ENCODE assay signal across 18 cellular contexts in genomic region chr10:47350671-47351640, GRCh38. TPM values are rescaled to one million over a fixed set of nuclear protein-coding genes. Genes with fewer than 3 reads are reported as not detected.
DNase-seq lines count a peak whose midpoint lies in the region; ATAC-seq, FAIRE-seq and TF ChIP-seq lines count a peak whose summit lies in the region.
"Had no signal": no experiment of that assay in that cellular context is flagged by ENCODE, and none has a peak within 500 bp of the region (broad histone marks: within the 10 kb centered on the region; RNA-seq: fewer than 3 reads in every experiment).

No MANE protein-coding gene starts in this region.

- H4K20me1 ChIP-seq in H1 (replicated peaks in 1 of 2; ENCODE audit: control insufficient read depth in 1 of 2, insufficient read depth in 2 of 2, low read length in 2 of 2) (no peaks in the 10 kb centered on the region), osteoblast (ENCODE audit: insufficient read depth, low read length) (no peaks in the 10 kb centered on the region), smooth muscle cell (ENCODE audit: low read depth) (no peaks in the 10 kb centered on the region)
- H4K20me1 ChIP-seq: BLaER1 treated with 17β-estradiol and CSF1 and Interleukin-3, amounts not matched to agents 10 nM and 100 nM had no signal

- H3K4me1 ChIP-seq in heart right ventricle (no peaks in the 10 kb centered on the region), H1 (replicated peaks in 1 of 4; ENCODE audit: control insufficient read depth in 3 of 4, insufficient read depth in 4 of 4, low read length in 3 of 4) (no peaks in the 10 kb centered on the region; a peak in 2 of 7 replicates), osteoblast (ENCODE audit: insufficient read depth, low read length) (no peaks in the 10 kb centered on the region), aorta (ENCODE audit: control insufficient read depth in 1 of 2, insufficient read depth in 2 of 2, low read length in 2 of 2) (no peaks in the 10 kb centered on the region), smooth muscle cell (ENCODE audit: low read depth) (no peaks in the 10 kb centered on the region)
- H3K4me1 ChIP-seq: BLaER1 treated with 17β-estradiol and CSF1 and Interleukin-3, amounts not matched to agents 10 nM and 100 nM had no signal

- no peak overlapping the region for H3K56ac ChIP-seq in H1 (replicated peaks; ENCODE audit: insufficient read length, low read depth, low read length)

- H2BK5ac ChIP-seq in H1 (ENCODE audit: low read depth, low read length): no peak overlapping the region

- FAIRE-seq in H1 (lab: Jason Lieb, UNC): no peak
- FAIRE-seq: GM12878 had no signal

- H2BK20ac ChIP-seq in H1 (ENCODE audit: low read length): no peak overlapping the region

- ATAC-seq in heart right ventricle (no peak), aorta (ENCODE audit: low FRiP score) (no peak)
- ATAC-seq: GM12878 had no signal

- H2AK5ac ChIP-seq in H1 (ENCODE audit: low read depth, low read length): no peak overlapping the region

- no peaks in the 10 kb centered on the region for H3K27me3 ChIP-seq in heart right ventricle
- no peaks in the 10 kb centered on the region; a peak in 1 of 7 replicates for H3K27me3 ChIP-seq in H1 (replicated peaks in 1 of 4; ENCODE audit: control insufficient read depth in 3 of 4, extremely low read depth in 1 of 4, insufficient read depth in 3 of 4, low read length in 3 of 4)
- H3K27me3 ChIP-seq in osteoblast (ENCODE audit: insufficient read depth, low read length): peaks cover 6% of the 10 kb centered on the region
- H3K27me3 ChIP-seq in aorta (ENCODE audit: control insufficient read depth in 1 of 2, insufficient read depth in 2 of 2, low read length in 1 of 2): no peaks in the 10 kb centered on the region
- H3K27me3 ChIP-seq in smooth muscle cell (ENCODE audit: low read depth): no peaks in the 10 kb centered on the region
- H3K27me3 ChIP-seq: BLaER1 treated with 17β-estradiol and CSF1 and Interleukin-3, amounts not matched to agents 10 nM and 100 nM had no signal

- peak overlapping the region; percentile 63; the same call in 1 of the 2 replicates for H4K8ac ChIP-seq in H1 (ENCODE audit: extremely low read depth, insufficient read depth, low read length)

- H3K9ac ChIP-seq in H1 (replicated peaks in 1 of 4; ENCODE audit: extremely low read depth in 1 of 4, low read depth in 3 of 4, low read length in 3 of 4) (no peak overlapping the region), smooth muscle cell (ENCODE audit: low read depth) (no peak overlapping the region)
- H3K9ac ChIP-seq: BLaER1 treated with 17β-estradiol and CSF1 and Interleukin-3, amounts not matched to agents 10 nM and 100 nM; GM23248 had no signal

- CTCF ChIA-PET in H1 (lab: Charles Lee; ENCODE audit: partially characterized antibody): interaction anchor here (0.6 to 14.6 kb wide), 6 partner anchors 10 to 39 kb away, joined by 3 to 132 read pairs (median 4); no protein-coding TSS in a partner anchor

- intact Hi-C loops in cardiac septum (cut with DNase I): no loop called here
- intact Hi-C loops in heart right ventricle (cut with DNase I): no loop called here
- intact Hi-C loops in aorta (cut with DNase I): no loop called here

- no peak overlapping the region for H3K23ac ChIP-seq in H1 (ENCODE audit: insufficient read length)

- H2AFZ ChIP-seq in H1 (ENCODE audit: low read length) (no peak overlapping the region), osteoblast (ENCODE audit: low read length) (no peak overlapping the region), smooth muscle cell (ENCODE audit: low read depth) (no peak overlapping the region)
- H2AFZ ChIP-seq: GM23248 had no signal

- no peaks in the 10 kb centered on the region for H3K36me3 ChIP-seq in heart right ventricle
- no peaks in the 10 kb centered on the region for H3K36me3 ChIP-seq in H1 (ENCODE audit: control insufficient read depth in 2 of 4, insufficient read depth in 4 of 4, low read length in 3 of 4)
- no peaks in the 10 kb centered on the region for H3K36me3 ChIP-seq in osteoblast (ENCODE audit: insufficient read depth, low read length)
- H3K36me3 ChIP-seq in aorta (ENCODE audit: control insufficient read depth in 1 of 2, insufficient read depth in 2 of 2, low read length in 1 of 2): no peaks in the 10 kb centered on the region
- no peaks in the 10 kb centered on the region for H3K36me3 ChIP-seq in smooth muscle cell (ENCODE audit: low read depth)
- H3K36me3 ChIP-seq: BLaER1 treated with 17β-estradiol and CSF1 and Interleukin-3, amounts not matched to agents 10 nM and 100 nM had no signal

- no peak for TF ChIP-seq POLR2A in H1 (IDR thresholded peaks at IDR 0.05; ENCODE audit: control extremely low read depth in 1 of 2, low read depth in 2 of 2, low read length in 2 of 2)

- H3K18ac ChIP-seq in H1 (ENCODE audit: extremely low read depth, low read length): no peak overlapping the region

- H3K4me2 ChIP-seq in H1 (ENCODE audit: insufficient read depth in 1 of 2, low read depth in 2 of 2, low read length in 2 of 2): no peak overlapping the region
- H3K4me2 ChIP-seq in osteoblast (ENCODE audit: insufficient read depth, low read length): no peak overlapping the region
- no peak overlapping the region for H3K4me2 ChIP-seq in smooth muscle cell
- H3K4me2 ChIP-seq: BLaER1 treated with 17β-estradiol and CSF1 and Interleukin-3, amounts not matched to agents 10 nM and 100 nM had no signal

- H3K9me3 ChIP-seq in heart right ventricle: no peaks in the 10 kb centered on the region
- no peaks in the 10 kb centered on the region for H3K9me3 ChIP-seq in H1 (ENCODE audit: insufficient read depth in 2 of 2, low read depth in 1 of 2, low read length in 1 of 2)
- no peaks in the 10 kb centered on the region for H3K9me3 ChIP-seq in osteoblast (ENCODE audit: low read depth, low read length)
- H3K9me3 ChIP-seq in aorta (ENCODE audit: control insufficient read depth, low read length): no peaks in the 10 kb centered on the region
- H3K9me3 ChIP-seq in smooth muscle cell (replicated peaks; ENCODE audit: low read depth): no peaks in the 10 kb centered on the region
- H3K9me3 ChIP-seq: BLaER1 treated with 17β-estradiol and CSF1 and Interleukin-3, amounts not matched to agents 10 nM and 100 nM had no signal

- H4K5ac ChIP-seq in H1 (ENCODE audit: insufficient read length, low read depth, low read length): no peak overlapping the region

- no peaks in the 10 kb centered on the region for H3K79me1 ChIP-seq in H1 (ENCODE audit: low read depth, low read length)

- H3K27ac ChIP-seq in heart right ventricle (no peak overlapping the region), H1 (ENCODE audit: low read depth, low read length) (no peak overlapping the region), osteoblast (ENCODE audit: low read depth, low read length) (no peak overlapping the region), aorta (ENCODE audit: low read depth in 1 of 2, low read length in 2 of 2) (no peak overlapping the region), smooth muscle cell (ENCODE audit: low read depth) (no peak overlapping the region)
- H3K27ac ChIP-seq: BLaER1 treated with 17β-estradiol and CSF1 and Interleukin-3, amounts not matched to agents 10 nM and 100 nM; GM23248 had no signal

- no peak for TF ChIP-seq EP300 in H1 (IDR thresholded peaks at IDR 0.05; ENCODE audit: borderline replicate concordance in 1 of 2, low read depth in 2 of 2, low read length in 2 of 2)

- H3K14ac ChIP-seq in H1 (ENCODE audit: insufficient read length): no peak overlapping the region

- peak; percentile 64 for DNase-seq in cardiac septum (ENCODE audit: low spot score)
- no peak for DNase-seq in heart right ventricle
- DNase-seq in H1 (ENCODE audit: low read depth in 1 of 2, low spot score in 2 of 2): no peak
- peak; percentile 44 for DNase-seq in osteoblast (ENCODE audit: insufficient read length, low spot score, missing footprints)
- peak; percentile 35 to 64 for DNase-seq in aorta
- no peak for DNase-seq in smooth muscle cell (lab: John Stamatoyannopoulos, UW; ENCODE audit: unreplicated experiment)
- DNase-seq in NCI-H2227 treated with DMSO at 0.1 percent for 48 hours (lab: John Stamatoyannopoulos, UW): no peak
- DNase-seq in COR-L47 (lab: John Stamatoyannopoulos, UW): no peak
- DNase-seq: ACHN, DMS79, GM23248, H9 had no signal

- H3K23me2 ChIP-seq in H1 (ENCODE audit: low read depth, low read length): no peaks in the 10 kb centered on the region

- H3F3A ChIP-seq in smooth muscle cell (ENCODE audit: low read depth): no peaks in the 10 kb centered on the region

- TF ChIP-seq CTCF in heart right ventricle (IDR thresholded peaks at IDR 0.05) (no peak), H1 (IDR thresholded peaks at IDR 0.05; ENCODE audit: control extremely low read depth in 1 of 3, insufficient read depth in 1 of 3, low read depth in 1 of 3, low read length in 3 of 3) (no peak), osteoblast (IDR thresholded peaks at IDR 0.05; ENCODE audit: extremely low read depth, low read depth, low read length) (no peak), smooth muscle cell (IDR thresholded peaks at IDR 0.05; ENCODE audit: borderline replicate concordance, insufficient read depth, poor library complexity, severe bottlenecking) (no peak)

- H4K91ac ChIP-seq in H1 (replicated peaks; ENCODE audit: insufficient read length, low read length): no peak overlapping the region

- H3K4me3 ChIP-seq in heart right ventricle (no peak overlapping the region), H1 (ENCODE audit: extremely low read depth in 1 of 4, insufficient read depth in 2 of 4, low read depth in 3 of 4, low read length in 4 of 4) (no peak overlapping the region), osteoblast (ENCODE audit: insufficient read depth, low read length) (no peak overlapping the region), aorta (ENCODE audit: low read length in 2 of 2) (no peak overlapping the region), smooth muscle cell (no peak overlapping the region)
- H3K4me3 ChIP-seq: BLaER1 treated with 17β-estradiol and CSF1 and Interleukin-3, amounts not matched to agents 10 nM and 100 nM; GM12878; GM23248 had no signal

- H2BK120ac ChIP-seq in H1 (replicated peaks; ENCODE audit: low read depth, low read length): no peak overlapping the region

- no peak overlapping the region for H2BK12ac ChIP-seq in H1 (ENCODE audit: low read depth, low read length)

- no peaks in the 10 kb centered on the region for H3K79me2 ChIP-seq in H1 (ENCODE audit: control insufficient read depth in 1 of 2, insufficient read depth in 2 of 2, low read length in 2 of 2)
- H3K79me2 ChIP-seq in osteoblast (ENCODE audit: insufficient read depth, low read length): no peaks in the 10 kb centered on the region
- H3K79me2 ChIP-seq in smooth muscle cell (ENCODE audit: low read depth): no peaks in the 10 kb centered on the region

- H3K4ac ChIP-seq in H1 (replicated peaks; ENCODE audit: insufficient read length, low read depth, low read length): no peak overlapping the region

- H2BK15ac ChIP-seq in H1 (ENCODE audit: low read length): no peak overlapping the region

- POLR2A ChIA-PET in H1 (lab: Charles Lee; ENCODE audit: partially characterized antibody): no interaction called here

- TF ChIP-seq RAD21 in H1 (IDR thresholded peaks at IDR 0.05 in 1 of 2, conservative IDR thresholded peaks at IDR 0.05 in 1 of 2; ENCODE audit: low read depth in 2 of 2, low read length in 2 of 2): no peak

- WGBS in heart right ventricle, 2 donors: 92 to 97% methylated on average over 39 of the region's 39 CpGs
- 91% methylated on average over 39 of the region's 39 CpGs; no CpG with 5 or more reads in 1 of the 2 experiments for WGBS in H1 (ENCODE audit: extremely low coverage in 1 of 2, insufficient coverage in 1 of 2, insufficient read length in 1 of 2, insufficient replicate concordance in 2 of 2, low coverage in 1 of 2, low lambda C conversion rate in 2 of 2, missing lambda C conversion rate in 1 of 2), 2 experiments
- 95 to 96% methylated on average over 39 of the region's 39 CpGs for WGBS in aorta, 2 donors
- 93% methylated on average over 38 of the region's 39 CpGs for WGBS in smooth muscle cell (ENCODE audit: low lambda C conversion rate)

RNA-seq across cellular contexts. Expression of gene RBP3, which starts 2.8 kb away (rescaled TPM):
- total RNA-seq in cardiac septum (not detected), heart right ventricle (not detected), osteoblast (not detected in 2 replicates), aorta (not detected), smooth muscle cell (not detected in 2 replicates)
- polyA plus RNA-seq in heart right ventricle (not detected), H1 (2011; rRNA removed) (not detected in 2 replicates), aorta (not detected), smooth muscle cell (not detected in 2 replicates)
- not detected in 2 replicates for total RNA-seq in H1 (2021; fragmentation: NEBNext Ultra II Directional; extraction: Animal tissue kit (Norgen Biotek cat#: 25700))
- not detected for polyA plus RNA-seq in H1 (2011; cell fraction: cytosol; rRNA removed)
- not detected for polyA plus RNA-seq in H1 (2011; cell fraction: nucleus; rRNA removed)
- polyA plus RNA-seq in H1 (2012, experiment 1 of 2): 0.05 to 0.07 TPM (median 0.07 TPM) in 3 of 4 replicates, not detected in the other
- not detected for polyA plus RNA-seq in H1 (2012, experiment 2 of 2)
- polyA plus RNA-seq in H1 (2013, experiment 1 of 2): not detected
- polyA plus RNA-seq in H1 (2013, experiment 2 of 2): not detected
- not detected in 2 replicates for polyA minus RNA-seq in H1 (2011; rRNA and poly(A)+ RNA removed)
- not detected for polyA minus RNA-seq in H1 (2011; cell fraction: cytosol; rRNA and poly(A)+ RNA removed)
- not detected for polyA minus RNA-seq in H1 (2011; cell fraction: nucleus; rRNA and poly(A)+ RNA removed)
- total RNA-seq: A172; CD4-positive, alpha-beta T cell; G401; GM12878; GM23248; H9; HT1080 had no signal
- polyA plus RNA-seq: GM12878, GM23248 had no signal

RNA-seq across cellular contexts. Expression of gene GDF2, which starts 28.7 kb away (rescaled TPM):
- total RNA-seq in cardiac septum: not detected
- not detected for total RNA-seq in heart right ventricle
- polyA plus RNA-seq in heart right ventricle: not detected
- total RNA-seq in H1 (2021; fragmentation: NEBNext Ultra II Directional; extraction: Animal tissue kit (Norgen Biotek cat#: 25700)): not detected in 2 replicates
- polyA plus RNA-seq in H1 (2011; rRNA removed): not detected in 2 replicates
- polyA plus RNA-seq in H1 (2011; cell fraction: cytosol; rRNA removed): not detected
- polyA plus RNA-seq in H1 (2011; cell fraction: nucleus; rRNA removed): not detected
- polyA plus RNA-seq in H1 (2012, experiment 1 of 2): not detected in 4 replicates
- not detected for polyA plus RNA-seq in H1 (2012, experiment 2 of 2)
- polyA plus RNA-seq in H1 (2013, experiment 1 of 2): not detected
- polyA plus RNA-seq in H1 (2013, experiment 2 of 2): not detected
- not detected in 2 replicates for polyA minus RNA-seq in H1 (2011; rRNA and poly(A)+ RNA removed)
- not detected for polyA minus RNA-seq in H1 (2011; cell fraction: cytosol; rRNA and poly(A)+ RNA removed)
- not detected for polyA minus RNA-seq in H1 (2011; cell fraction: nucleus; rRNA and poly(A)+ RNA removed)
- not detected in 2 replicates for total RNA-seq in osteoblast
- not detected for total RNA-seq in aorta
- polyA plus RNA-seq in aorta: not detected
- not detected in 2 replicates for total RNA-seq in smooth muscle cell
- polyA plus RNA-seq in smooth muscle cell: 1.3 TPM in 1 of 2 replicates, not detected in the other
- total RNA-seq: A172; CD4-positive, alpha-beta T cell; G401; GM12878; GM23248; H9; HT1080 had no signal
- polyA plus RNA-seq: GM12878, GM23248 had no signal

RNA-seq across cellular contexts. Expression of gene ZNF488, which starts 33.1 kb away (rescaled TPM):
- total RNA-seq in cardiac septum (0.16 TPM), heart right ventricle (under 1 TPM in 4 of 10 donors, not detected in 6; 0.05 to 0.14 (median 0.11) TPM), osteoblast (under 0.01 and 0.29 TPM in 2 replicates), aorta (under 1 TPM in 1 of 2 donors, not detected in 1; 0.12 TPM), smooth muscle cell (0.31 and 1.1 TPM in 2 replicates)
- polyA plus RNA-seq in heart right ventricle (under 1 TPM in 1 of 2 donors, not detected in 1; 0.06 TPM), H1 (2011; rRNA removed) (9.6 and 11.4 TPM in 2 replicates), aorta (1 to 10 TPM in 1 of 2 donors, under 1 TPM in 1; 0.20 to 3.8 TPM), smooth muscle cell (3.1 TPM in 1 of 2 replicates, not detected in the other)
- total RNA-seq in H1 (2021; fragmentation: NEBNext Ultra II Directional; extraction: Animal tissue kit (Norgen Biotek cat#: 25700)): 7.7 and 7.9 TPM in 2 replicates
- polyA plus RNA-seq in H1 (2011; cell fraction: cytosol; rRNA removed): 6.7 TPM
- 8.6 TPM for polyA plus RNA-seq in H1 (2011; cell fraction: nucleus; rRNA removed)
- polyA plus RNA-seq in H1 (2012, experiment 1 of 2): 7.5 to 8.5 TPM (median 8.1 TPM) in 4 replicates
- polyA plus RNA-seq in H1 (2012, experiment 2 of 2): 8.3 TPM
- 4.2 TPM for polyA plus RNA-seq in H1 (2013, experiment 1 of 2)
- 4.4 TPM for polyA plus RNA-seq in H1 (2013, experiment 2 of 2)
- 12.5 and 12.9 TPM in 2 replicates for polyA minus RNA-seq in H1 (2011; rRNA and poly(A)+ RNA removed)
- 4.0 TPM for polyA minus RNA-seq in H1 (2011; cell fraction: cytosol; rRNA and poly(A)+ RNA removed)
- polyA minus RNA-seq in H1 (2011; cell fraction: nucleus; rRNA and poly(A)+ RNA removed): 8.1 TPM
- total RNA-seq: CD4-positive, alpha-beta T cell; G401; GM12878; GM23248 had no signal
- polyA plus RNA-seq: GM12878 had no signal

RNA-seq across cellular contexts. Expression of gene GDF10, which starts 51.0 kb away (rescaled TPM):
- 1.7 TPM for total RNA-seq in cardiac septum
- total RNA-seq in heart right ventricle: 1 to 10 TPM in 2 of 10 donors, under 1 TPM in 8; 0.10 to 1.6 (median 0.36) TPM
- polyA plus RNA-seq in heart right ventricle: under 1 TPM; 0.37 to 0.52 TPM
- total RNA-seq in H1 (2021; fragmentation: NEBNext Ultra II Directional; extraction: Animal tissue kit (Norgen Biotek cat#: 25700)): 0.19 and 0.25 TPM in 2 replicates
- 0.27 and 0.32 TPM in 2 replicates for polyA plus RNA-seq in H1 (2011; rRNA removed)
- polyA plus RNA-seq in H1 (2011; cell fraction: cytosol; rRNA removed): 0.08 TPM
- polyA plus RNA-seq in H1 (2011; cell fraction: nucleus; rRNA removed): 0.21 TPM
- polyA plus RNA-seq in H1 (2012, experiment 1 of 2): 0.14 to 0.24 TPM (median 0.20 TPM) in 4 replicates
- 0.26 TPM for polyA plus RNA-seq in H1 (2012, experiment 2 of 2)
- polyA plus RNA-seq in H1 (2013, experiment 1 of 2): 0.28 TPM
- 0.24 TPM for polyA plus RNA-seq in H1 (2013, experiment 2 of 2)
- polyA minus RNA-seq in H1 (2011; rRNA and poly(A)+ RNA removed): 0.10 TPM in 1 of 2 replicates, not detected in the other
- not detected for polyA minus RNA-seq in H1 (2011; cell fraction: cytosol; rRNA and poly(A)+ RNA removed)
- not detected for polyA minus RNA-seq in H1 (2011; cell fraction: nucleus; rRNA and poly(A)+ RNA removed)
- total RNA-seq in osteoblast: under 0.01 TPM in 2 replicates
- total RNA-seq in aorta: 10 to 100 TPM in 1 of 2 donors, 1 to 10 TPM in 1; 3.8 to 27.5 TPM
- polyA plus RNA-seq in aorta: under 1 TPM in 1 of 2 donors, not detected in 1; 0.10 TPM
- total RNA-seq in smooth muscle cell: 0.58 and 1.4 TPM in 2 replicates
- 1.2 and 1.5 TPM in 2 replicates for polyA plus RNA-seq in smooth muscle cell
- total RNA-seq: A172, G401, GM12878, HT1080 had no signal
- polyA plus RNA-seq: GM12878 had no signal

Comparison
In these comparisons a context has a peak if more than half of its experiments do, and no peak if none do; other contexts are left out.
1. DNase-seq: peak in cardiac septum (single experiment), osteoblast (single experiment) and aorta (2 of 2); none in heart right ventricle (0 of 2), H1 (0 of 2), smooth muscle cell (single experiment), NCI-H2227 treated with DMSO at 0.1 percent for 48 hours (single experiment) and COR-L47 (single experiment).